ENCODE assay signal across 20 cellular contexts in genomic region chrX:131277543-131278115, GRCh38. TPM values are rescaled to one million over a fixed set of nuclear protein-coding genes. Genes with fewer than 3 reads are reported as not detected.
"Had no signal": no experiment of that assay in that cellular context is flagged by ENCODE, and none has a peak within 500 bp of the region (broad histone marks: within the 10 kb centered on the region; RNA-seq: fewer than 3 reads in every experiment).

No MANE protein-coding gene starts in this region.

- H3K27ac Mint-ChIP-seq: activated CD4-positive, alpha-beta T cell treated with anti-CD3 and anti-CD28 coated beads, Interleukin-2, amount 10 ng/mL, durations not matched to agents 7 days and 5 days; activated CD8-positive, alpha-beta T cell treated with anti-CD3 and anti-CD28 coated beads, Interleukin-2, amount 10 ng/mL, durations not matched to agents 7 days and 5 days; activated naive CD4-positive, alpha-beta T cell treated with anti-CD3 and anti-CD28 coated beads for 36 hours; brain; immature natural killer cell; natural killer cell; stimulated activated naive CD8-positive, alpha-beta T cell treated with anti-CD3 and anti-CD28 coated beads, Interleukin-15, amount 100 ng/mL, for 72 hours; T-cell had no signal

- H3K4me2 ChIP-seq: smooth muscle cell had no signal

- H3K4me3 ChIP-seq: colonic mucosa, lower lobe of right lung, smooth muscle cell, suprapubic skin had no signal

- H3K36me3 Mint-ChIP-seq: immature natural killer cell, natural killer cell, T-cell had no signal

- DNase-seq: activated CD4-positive, alpha-beta T cell treated with anti-CD3 and anti-CD28 coated beads, Interleukin-2, amount 10 ng/mL, durations not matched to agents 7 days and 5 days; activated CD8-positive, alpha-beta T cell treated with anti-CD3 and anti-CD28 coated beads, Interleukin-2, amount 10 ng/mL, durations not matched to agents 7 days and 5 days; activated naive CD4-positive, alpha-beta T cell treated with anti-CD3 and anti-CD28 coated beads for 36 hours; activated T-cell treated with anti-CD3 and anti-CD28 coated beads, Interleukin-2, amount 50 U/mL, for 4 hours; anterior cingulate cortex; central memory CD4-positive, alpha-beta T cell; colonic mucosa; foreskin melanocyte; head of caudate nucleus; immature natural killer cell; lower lobe of right lung; natural killer cell; stimulated activated CD4-positive, alpha-beta T cell treated with anti-CD3 and anti-CD28 coated beads, Interleukin-4, amount 100 ng/mL, for 1 hour; stimulated activated naive CD8-positive, alpha-beta T cell treated with anti-CD3 and anti-CD28 coated beads, Interleukin-15, amount 100 ng/mL, for 72 hours; T-cell; trophoblast cell had no signal

- H2AFZ ChIP-seq: parathyroid adenoma had no signal

- H3K4me1 ChIP-seq: colonic mucosa, lower lobe of right lung, parathyroid adenoma, suprapubic skin had no signal

- H3K79me2 ChIP-seq: parathyroid adenoma had no signal

- H3K4me1 Mint-ChIP-seq: activated CD4-positive, alpha-beta T cell treated with anti-CD3 and anti-CD28 coated beads, Interleukin-2, amount 10 ng/mL, durations not matched to agents 7 days and 5 days; immature natural killer cell; natural killer cell; stimulated activated naive CD8-positive, alpha-beta T cell treated with anti-CD3 and anti-CD28 coated beads, Interleukin-15, amount 100 ng/mL, for 72 hours; T-cell had no signal

- H3K9ac ChIP-seq: parathyroid adenoma had no signal

- H3K9me3 ChIP-seq: colonic mucosa, lower lobe of right lung, suprapubic skin had no signal

- H3K27me3 ChIP-seq: colonic mucosa, suprapubic skin had no signal

- H3K9me3 Mint-ChIP-seq: activated CD4-positive, alpha-beta T cell treated with anti-CD3 and anti-CD28 coated beads, Interleukin-2, amount 10 ng/mL, durations not matched to agents 7 days and 5 days; activated naive CD4-positive, alpha-beta T cell treated with anti-CD3 and anti-CD28 coated beads for 36 hours; activated T-cell treated with anti-CD3 and anti-CD28 coated beads, Interleukin-2, amount 50 U/mL, for 4 hours; brain; immature natural killer cell; natural killer cell; stimulated activated naive CD8-positive, alpha-beta T cell treated with anti-CD3 and anti-CD28 coated beads, Interleukin-15, amount 100 ng/mL, for 72 hours; T-cell had no signal

- H3K4me3 Mint-ChIP-seq: activated CD4-positive, alpha-beta T cell treated with anti-CD3 and anti-CD28 coated beads, Interleukin-2, amount 10 ng/mL, durations not matched to agents 7 days and 5 days; activated CD8-positive, alpha-beta T cell treated with anti-CD3 and anti-CD28 coated beads, Interleukin-2, amount 10 ng/mL, durations not matched to agents 7 days and 5 days; activated naive CD4-positive, alpha-beta T cell treated with anti-CD3 and anti-CD28 coated beads for 36 hours; activated T-cell treated with anti-CD3 and anti-CD28 coated beads, Interleukin-2, amount 50 U/mL, for 4 hours; immature natural killer cell; natural killer cell; stimulated activated naive CD8-positive, alpha-beta T cell treated with anti-CD3 and anti-CD28 coated beads, Interleukin-15, amount 100 ng/mL, for 72 hours; T-cell had no signal

- H3K27ac ChIP-seq: colonic mucosa, lower lobe of right lung, parathyroid adenoma, suprapubic skin had no signal

- H3K27me3 Mint-ChIP-seq: activated CD4-positive, alpha-beta T cell treated with anti-CD3 and anti-CD28 coated beads, Interleukin-2, amount 10 ng/mL, durations not matched to agents 7 days and 5 days had no signal

- H3K36me3 ChIP-seq: colonic mucosa, lower lobe of right lung, suprapubic skin had no signal

RNA-seq across cellular contexts. Expression of gene IGSF1, which starts 11.5 kb away (rescaled TPM):
- total RNA-seq: activated CD4-positive, alpha-beta T cell treated with anti-CD3 and anti-CD28 coated beads, Interleukin-2, amount 10 ng/mL, durations not matched to agents 7 days and 5 days; activated CD8-positive, alpha-beta T cell treated with anti-CD3 and anti-CD28 coated beads, Interleukin-2, amount 10 ng/mL, durations not matched to agents 7 days and 5 days; activated naive CD4-positive, alpha-beta T cell treated with anti-CD3 and anti-CD28 coated beads for 36 hours; activated T-cell treated with anti-CD3 and anti-CD28 coated beads, Interleukin-2, amount 50 U/mL, for 4 hours; natural killer cell had no signal
